ENCODE assay signal across 12 cellular contexts in the genomic region with DNA sequence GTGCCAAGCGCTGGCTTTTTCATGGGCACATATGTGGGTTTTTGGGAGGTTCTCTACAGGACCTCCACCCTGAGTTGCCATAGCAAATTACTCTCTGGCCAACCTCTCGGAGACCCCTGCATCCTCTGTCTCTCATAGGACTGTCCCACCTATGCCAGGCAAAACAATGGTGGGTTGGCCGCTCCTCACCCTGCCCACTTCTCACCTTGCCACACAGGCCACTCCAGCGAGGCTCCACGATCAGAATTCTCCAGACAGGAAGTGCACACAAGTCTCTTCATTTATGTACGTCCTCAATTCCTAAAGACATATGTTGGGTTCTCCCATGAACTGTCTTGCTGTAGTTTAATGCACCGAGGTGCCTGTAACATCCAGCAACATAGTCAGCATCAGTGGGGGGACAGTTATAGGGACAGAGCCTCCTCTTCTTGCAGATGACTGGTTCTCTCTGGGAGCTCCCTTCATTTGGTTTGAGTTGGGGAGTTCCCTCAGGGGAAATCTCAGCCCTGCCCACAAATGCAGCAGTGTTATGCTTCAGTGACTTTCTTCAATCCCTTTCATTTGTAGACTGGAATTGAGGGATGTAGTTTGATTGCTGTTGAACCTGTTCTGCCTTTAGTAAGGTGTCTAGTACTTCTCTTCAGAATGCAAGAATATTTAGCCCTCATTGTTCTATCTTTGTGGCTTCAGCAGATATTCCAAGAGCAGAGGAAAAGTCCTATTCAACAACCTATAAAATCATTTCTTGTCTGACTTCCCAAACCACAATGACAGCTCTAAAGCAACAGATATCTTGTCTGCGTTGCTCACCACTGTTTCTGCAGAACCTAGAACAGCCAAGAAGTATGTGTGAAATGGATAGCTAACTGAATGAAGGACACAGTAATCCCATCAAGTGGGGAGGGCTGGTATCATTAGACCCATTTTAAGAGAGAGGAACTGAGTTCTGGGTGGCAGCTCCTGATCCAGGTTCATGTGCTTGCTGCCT. TPM values are rescaled to one million over a fixed set of nuclear protein-coding genes. Genes with fewer than 3 reads are reported as not detected.
DNase-seq lines count a peak whose midpoint lies in the region; ATAC-seq, FAIRE-seq and TF ChIP-seq lines count a peak whose summit lies in the region.
"Had no signal": no experiment of that assay in that cellular context is flagged by ENCODE, and none has a peak within 500 bp of the region (broad histone marks: within the 10 kb centered on the region; RNA-seq: fewer than 3 reads in every experiment).

No MANE protein-coding gene starts in this region.

- peaks cover 41% of the 10 kb centered on the region for H3K4me1 ChIP-seq in CD4-positive, CD25-positive, alpha-beta regulatory T cell (ENCODE audit: control insufficient read depth, insufficient read depth, low read length, poor library complexity, severe bottlenecking)
- peaks cover 0 to 69% (median 28%) of the 10 kb centered on the region in 4 donors for H3K4me1 ChIP-seq in tibial nerve

- no peak for ATAC-seq in CD4-positive, CD25-positive, alpha-beta regulatory T cell (ENCODE audit: low read depth in 2 of 2)
- no peak for ATAC-seq in T-helper 17 cell
- peak; percentile 35 for ATAC-seq in memory B cell (ENCODE audit: low read depth)
- ATAC-seq: stimulated activated memory B cell treated with anti-CD40 and anti-IgM and Interleukin-4, amounts not matched to agents 10 μg/mL and 1 μg/mL and 100 μg/mL, for 72 hours had no signal

- peaks cover 0 to 2% (median 0%) of the 10 kb centered on the region in 7 donors for H3K9me3 Mint-ChIP-seq in CD4-positive, CD25-positive, alpha-beta regulatory T cell
- H3K9me3 Mint-ChIP-seq in memory B cell (no peaks in the 10 kb centered on the region), progenitor cell of endocrine pancreas (ENCODE audit: low read depth) (no peaks in the 10 kb centered on the region)
- H3K9me3 Mint-ChIP-seq: stimulated activated memory B cell treated with anti-CD40 and anti-IgM and Interleukin-4, amounts not matched to agents 10 μg/mL and 1 μg/mL and 100 μg/mL, for 72 hours had no signal

- H3K27ac Mint-ChIP-seq in CD4-positive, CD25-positive, alpha-beta regulatory T cell = peak overlapping the region; percentile 64 to 80 (median 76)
- H3K27ac Mint-ChIP-seq in T-helper 17 cell (peak overlapping the region; percentile 90), memory B cell (peak overlapping the region; percentile 38), progenitor cell of endocrine pancreas (no peak overlapping the region)
- H3K27ac Mint-ChIP-seq: stimulated activated memory B cell treated with anti-CD40 and anti-IgM and Interleukin-4, amounts not matched to agents 10 μg/mL and 1 μg/mL and 100 μg/mL, for 72 hours had no signal

- no peaks in the 10 kb centered on the region for H3K36me3 Mint-ChIP-seq in CD4-positive, CD25-positive, alpha-beta regulatory T cell
- H3K36me3 Mint-ChIP-seq in T-helper 17 cell (ENCODE audit: low read depth) = no peaks in the 10 kb centered on the region
- no peaks in the 10 kb centered on the region for H3K36me3 Mint-ChIP-seq in memory B cell
- H3K36me3 Mint-ChIP-seq in progenitor cell of endocrine pancreas (ENCODE audit: insufficient read depth) = no peaks in the 10 kb centered on the region
- H3K36me3 Mint-ChIP-seq: stimulated activated memory B cell treated with anti-CD40 and anti-IgM and Interleukin-4, amounts not matched to agents 10 μg/mL and 1 μg/mL and 100 μg/mL, for 72 hours had no signal

- no peak for TF ChIP-seq EP300 in tibial nerve (IDR thresholded peaks at IDR 0.05)

- H3K4me1 Mint-ChIP-seq in CD4-positive, CD25-positive, alpha-beta regulatory T cell = peaks cover 0 to 63% (median 44%) of the 10 kb centered on the region in 4 donors
- H3K4me1 Mint-ChIP-seq in T-helper 17 cell (peaks cover 38% of the 10 kb centered on the region), memory B cell (peaks cover 42% of the 10 kb centered on the region), progenitor cell of endocrine pancreas (ENCODE audit: low read depth) (peaks cover 20% of the 10 kb centered on the region)

- no peak for TF ChIP-seq POLR2A in tibial nerve (IDR thresholded peaks at IDR 0.05)

- peaks cover 16% of the 10 kb centered on the region for H3K27me3 Mint-ChIP-seq in CD4-positive, CD25-positive, alpha-beta regulatory T cell
- peaks cover 16% of the 10 kb centered on the region for H3K27me3 Mint-ChIP-seq in T-helper 17 cell
- peaks cover 14% of the 10 kb centered on the region for H3K27me3 Mint-ChIP-seq in memory B cell
- H3K27me3 Mint-ChIP-seq in progenitor cell of endocrine pancreas = peaks cover 55% of the 10 kb centered on the region

- H3K9me3 ChIP-seq in CD4-positive, CD25-positive, alpha-beta regulatory T cell (ENCODE audit: control insufficient read depth in 2 of 2, low read length in 2 of 2) = no peaks in the 10 kb centered on the region
- H3K9me3 ChIP-seq in T-helper 17 cell (ENCODE audit: control insufficient read depth, low read length, poor library complexity, severe bottlenecking) = no peaks in the 10 kb centered on the region
- no peaks in the 10 kb centered on the region for H3K9me3 ChIP-seq in tibial nerve

- peak; percentile 82 for FAIRE-seq in GM18507 (lab: Jason Lieb, UNC)

- peak overlapping the region; percentile 44 to 91 (median 67) for H3K4me3 Mint-ChIP-seq in CD4-positive, CD25-positive, alpha-beta regulatory T cell
- H3K4me3 Mint-ChIP-seq in T-helper 17 cell (peak overlapping the region; percentile 2), memory B cell (no peak overlapping the region), progenitor cell of endocrine pancreas (ENCODE audit: low read depth) (no peak overlapping the region)
- H3K4me3 Mint-ChIP-seq: stimulated activated memory B cell treated with anti-CD40 and anti-IgM and Interleukin-4, amounts not matched to agents 10 μg/mL and 1 μg/mL and 100 μg/mL, for 72 hours had no signal

- no peaks in the 10 kb centered on the region for H3K27me3 ChIP-seq in CD4-positive, CD25-positive, alpha-beta regulatory T cell (ENCODE audit: control insufficient read depth, insufficient read depth, low read length)
- no peaks in the 10 kb centered on the region for H3K27me3 ChIP-seq in tibial nerve

- H3K27ac ChIP-seq in CD4-positive, CD25-positive, alpha-beta regulatory T cell (ENCODE audit: insufficient read depth, low read length, poor library complexity, severe bottlenecking) = no peak overlapping the region
- no peak overlapping the region for H3K27ac ChIP-seq in tibial nerve
- H3K27ac ChIP-seq: KMS-11 had no signal

- WGBS in tibial nerve, 2 donors = 73 to 82% methylated on average over 8 of the region's 8 CpGs

- TF ChIP-seq CTCF in progenitor cell of endocrine pancreas (IDR thresholded peaks at IDR 0.05; ENCODE audit: unreplicated experiment) = no peak
- no peak for TF ChIP-seq CTCF in tibial nerve (IDR thresholded peaks at IDR 0.05)

- DNase-seq in CD4-positive, CD25-positive, alpha-beta regulatory T cell = no peak
- DNase-seq in GM18507 (ENCODE audit: extremely low spot score, insufficient read length, low read depth) = no peak
- no peak for DNase-seq in T-helper 17 cell
- DNase-seq in memory B cell (ENCODE audit: low spot score in 2 of 2) = no peak
- DNase-seq in progenitor cell of endocrine pancreas (ENCODE audit: low spot score, unreplicated experiment) = no peak
- DNase-seq in tibial nerve (ENCODE audit: low spot score in 2 of 2) = no peak
- no peak for DNase-seq in SKM-1 (lab: John Stamatoyannopoulos, UW; ENCODE audit: unreplicated experiment)
- no peak for DNase-seq in central memory CD4-positive, alpha-beta T cell
- DNase-seq: hippocampal formation, NCI-H526 treated with DMSO at 0.1 percent for 48 hours had no signal

- H3K36me3 ChIP-seq in CD4-positive, CD25-positive, alpha-beta regulatory T cell (ENCODE audit: control insufficient read depth, insufficient read depth, low read length) = no peaks in the 10 kb centered on the region
- H3K36me3 ChIP-seq in tibial nerve = no peaks in the 10 kb centered on the region

- H3K4me3 ChIP-seq in CD4-positive, CD25-positive, alpha-beta regulatory T cell (ENCODE audit: low read depth, low read length) = no peak overlapping the region
- no peak overlapping the region for H3K4me3 ChIP-seq in tibial nerve

RNA-seq across cellular contexts. Expression of gene LTBP2, which starts 2.8 kb away (rescaled TPM):
- 0.54 TPM for total RNA-seq in CD4-positive, CD25-positive, alpha-beta regulatory T cell
- polyA plus RNA-seq in CD4-positive, CD25-positive, alpha-beta regulatory T cell = under 1 TPM; 0.02 to 0.25 (median 0.14) TPM
- total RNA-seq in T-helper 17 cell (under 1 TPM; 0.34 to 0.57 TPM), progenitor cell of endocrine pancreas (0.47 and 0.79 TPM in 2 replicates), tibial nerve (100 to 1,000 TPM in 2 of 4 donors, 10 to 100 TPM in 2; 67.1 to 276 (median 134) TPM)

Comparison
In these comparisons a context has a peak if more than half of its experiments do, and no peak if none do; other contexts are left out.
1. H3K4me3 Mint-ChIP-seq: peak in CD4-positive, CD25-positive, alpha-beta regulatory T cell (4 of 4) and T-helper 17 cell (single experiment); none in memory B cell (single experiment) and progenitor cell of endocrine pancreas (single experiment).
2. RNA of gene LTBP2, which starts 2.8 kb away (total RNA-seq): 67.1 to 276 TPM in tibial nerve; 0.47 to 0.79 TPM in progenitor cell of endocrine pancreas, 0.34 to 0.57 TPM in T-helper 17 cell and 0.54 TPM in CD4-positive, CD25-positive, alpha-beta regulatory T cell (single experiment); every median in the first group is over 10 times any median in the second.